8 cellular contexts compared by ENCODE assay signal in genomic region chr5:108747111-108748009, GRCh38. TPM values are rescaled to one million over a fixed set of nuclear protein-coding genes. Genes with fewer than 3 reads are reported as not detected.
DNase-seq lines count a peak whose midpoint lies in the region; ATAC-seq, FAIRE-seq and TF ChIP-seq lines count a peak whose summit lies in the region.

Gene FER, plus strand, starts transcription at chr5:108747897. Its CDS starts 50,286 bp downstream, at chr5:108798183.

- H3K4me1 ChIP-seq in body of pancreas, result peaks cover 34% of the 10 kb centered on the region

- TF ChIP-seq CTCF in body of pancreas (IDR thresholded peaks at IDR 0.05) (no peak), D721Med (IDR thresholded peaks at IDR 0.05; ENCODE audit: insufficient read depth, missing control alignments) (no peak)

- in situ Hi-C loops in ACHN (cut with HindIII; ENCODE audit: low pct_ligation_motif_present, low pct_unique_long_range_greater_than_20kb, low sequenced_read_pairs), result no loop called here

- peak; percentile 90 for DNase-seq in ACHN
- peak; percentile 8 to 50 for DNase-seq in SW 1271 (lab: John Stamatoyannopoulos, UW)
- peak; percentile 30 to 68 (median 39) for DNase-seq in body of pancreas
- DNase-seq in D721Med (ENCODE audit: insufficient read length, low spot score), result no peak

- H3K4me3 ChIP-seq in body of pancreas (peak within 1 kb of the TSS; percentile 43 to 91), iPS-18c (ENCODE audit: insufficient read depth, low read depth, low read length) (peak within 1 kb of the TSS; percentile 89), skin epidermis (peak within 1 kb of the TSS; percentile 69 to 94 (median 89))

- peak; percentile 39 for ATAC-seq in GM18907 (IDR thresholded peaks at IDR 0.05; ENCODE audit: unreplicated experiment)
- ATAC-seq in HG03280 (IDR thresholded peaks at IDR 0.05; ENCODE audit: unreplicated experiment), result peak; percentile 20
- peak; percentile 45 for ATAC-seq in body of pancreas

- no peaks in the 10 kb centered on the region for H3K36me3 ChIP-seq in body of pancreas (replicated peaks in 1 of 2; ENCODE audit: insufficient read depth in 1 of 2, low read depth in 2 of 2)

- no peak for FAIRE-seq in D721Med (lab: Jason Lieb, UNC)

- intact Hi-C loops in body of pancreas (cut with DNase I), result no loop called here

- no peaks in the 10 kb centered on the region for H3K27me3 ChIP-seq in body of pancreas

- H3K27ac ChIP-seq in body of pancreas, result peak within 1 kb of the TSS; percentile 87 to 100 (median 95)
- peak within 1 kb of the TSS; percentile 81 to 99 (median 98) for H3K27ac ChIP-seq in skin epidermis

- 25 to 29% methylated on average over 18 of the region's 18 CpGs for WGBS in body of pancreas, 2 donors

- no peaks in the 10 kb centered on the region for H3K9me3 ChIP-seq in body of pancreas
- no peaks in the 10 kb centered on the region for H3K9me3 ChIP-seq in iPS-18c (ENCODE audit: control insufficient read depth, insufficient read depth, low read length)

- TF ChIP-seq POLR2A in body of pancreas (IDR thresholded peaks at IDR 0.05), result no peak

RNA-seq across cellular contexts. Expression of gene FER, which starts in this region (rescaled TPM):
- total RNA-seq in body of pancreas, result 10 to 100 TPM in 1 of 2 donors, 1 to 10 TPM in 1; 7.9 to 13.2 TPM
